ENCODE assay signal across 16 cellular contexts in genomic region chr5:142543951-142544753, GRCh38.
DNase-seq lines count a peak whose midpoint lies in the region; ATAC-seq and TF ChIP-seq lines count a peak whose summit lies in the region.
"Had no signal": no experiment of that assay in that cellular context is flagged by ENCODE, and none has a peak within 500 bp of the region (broad histone marks: within the 10 kb centered on the region; RNA-seq: fewer than 3 reads in every experiment).

No MANE protein-coding gene starts in this region.

- no peaks in the 10 kb centered on the region for H4K20me1 ChIP-seq in GM23338 (replicated peaks; ENCODE audit: insufficient read depth)

- no peak overlapping the region for H4K8ac ChIP-seq in neuronal stem cell (ENCODE audit: low read depth, low read length)

- H3K23ac ChIP-seq in neuronal stem cell (ENCODE audit: low read depth, low read length, poor library complexity), result no peak overlapping the region

- no peak overlapping the region for H3K4ac ChIP-seq in neuronal stem cell (ENCODE audit: low read length)

- no peak overlapping the region for H2BK5ac ChIP-seq in neuronal stem cell (ENCODE audit: low read length)

- no peak overlapping the region for H4K91ac ChIP-seq in neuronal stem cell (ENCODE audit: low read depth, low read length, poor library complexity)

- no peak for ATAC-seq in GM23338
- peak; percentile 46 for ATAC-seq in SK-N-SH treated with all-trans-retinoic acid at 6 μM for 48 hours
- ATAC-seq in GM18861 (IDR thresholded peaks at IDR 0.05; ENCODE audit: unreplicated experiment), result no peak
- ATAC-seq: left colon, upper lobe of right lung had no signal

- H3K27ac ChIP-seq in GM23338 (ENCODE audit: low read depth) (no peak overlapping the region), esophagus muscularis mucosa (replicated peaks in 1 of 4) (peak overlapping the region in 3 of 4 donors; percentile 22 to 38 (median 27)), neuronal stem cell (replicated peaks; ENCODE audit: low read length) (no peak overlapping the region)
- H3K27ac ChIP-seq: epithelial cell of prostate, upper lobe of right lung had no signal

- H3K4me1 ChIP-seq in GM23338 (ENCODE audit: insufficient read depth), result peaks cover 25% of the 10 kb centered on the region
- H3K4me1 ChIP-seq in esophagus muscularis mucosa, result peaks cover 29 to 55% (median 49%) of the 10 kb centered on the region in 4 donors
- H3K4me1 ChIP-seq in neuronal stem cell (ENCODE audit: control insufficient read depth in 2 of 2, insufficient read depth in 1 of 2, low read depth in 1 of 2, low read length in 2 of 2), result peaks cover 0 to 19% of the 10 kb centered on the region in 2 donors

- H3K4me2 ChIP-seq in GM23338 (no peak overlapping the region), neuronal stem cell (ENCODE audit: insufficient read depth, low read length, poor library complexity, severe bottlenecking) (no peak overlapping the region)

- H3K4me3 Mint-ChIP-seq in GM23338, result no peak overlapping the region

- H3K4me1 Mint-ChIP-seq in GM23338, result peaks cover 45% of the 10 kb centered on the region

- peak overlapping the region; percentile 20 for H3K27ac Mint-ChIP-seq in GM23338
- H3K27ac Mint-ChIP-seq: activated T-helper 2 cell treated with anti-CD3 and anti-CD28 coated beads, Interferon-gamma antibody, Interleukin-2, Interleukin-4, amounts not matched to agents 10 μg/mL and 5 μg/mL and 100 μg/mL, durations not matched to agents 14 hours and 24 hours and 36 hours had no signal

- 87% methylated on average over 9 of the region's 9 CpGs for WGBS in esophagus muscularis mucosa
- WGBS in neuronal stem cell (ENCODE audit: extremely low coverage in 2 of 2, insufficient read length in 2 of 2, insufficient replicate concordance in 1 of 2), 2 donors, result no CpG with 5 or more reads among the region's 9 CpGs

- H2AFZ ChIP-seq in GM23338 (no peak overlapping the region), neuronal stem cell (ENCODE audit: low read length) (no peak overlapping the region)

- H3K36me3 ChIP-seq in GM23338 (ENCODE audit: insufficient read depth) (no peaks in the 10 kb centered on the region), esophagus muscularis mucosa (no peaks in the 10 kb centered on the region), neuronal stem cell (replicated peaks in 1 of 2; ENCODE audit: control insufficient read depth in 2 of 2, insufficient read depth in 2 of 2, low read length in 2 of 2) (no peaks in the 10 kb centered on the region)
- H3K36me3 ChIP-seq: upper lobe of right lung had no signal

- H3K9me3 ChIP-seq in esophagus muscularis mucosa, result no peaks in the 10 kb centered on the region
- H3K9me3 ChIP-seq in neuronal stem cell (replicated peaks in 1 of 2; ENCODE audit: control insufficient read depth in 2 of 2, insufficient read depth in 1 of 2, low read depth in 1 of 2, low read length in 2 of 2), result no peaks in the 10 kb centered on the region
- H3K9me3 ChIP-seq: upper lobe of right lung had no signal

- no peak overlapping the region for H3K4me3 ChIP-seq in GM23338
- no peak overlapping the region for H3K4me3 ChIP-seq in esophagus muscularis mucosa
- no peak overlapping the region for H3K4me3 ChIP-seq in neuronal stem cell (ENCODE audit: low read length in 2 of 2)
- H3K4me3 ChIP-seq: upper lobe of right lung had no signal

- H3K27me3 Mint-ChIP-seq in GM23338 (ENCODE audit: insufficient read depth, low read depth, poor library complexity), result peaks cover 6% of the 10 kb centered on the region

- TF ChIP-seq CTCF in GM23338 (conservative IDR thresholded peaks at IDR 0.05; ENCODE audit: low read depth in 2 of 2) (no peak), esophagus muscularis mucosa (IDR thresholded peaks at IDR 0.05) (no peak)

- no peak overlapping the region for H3K9ac ChIP-seq in neuronal stem cell (ENCODE audit: low read depth, low read length, poor library complexity)

- H3K9me2 ChIP-seq in GM23338 (ENCODE audit: insufficient read depth), result no peaks in the 10 kb centered on the region

- no peak for TF ChIP-seq EP300 in esophagus muscularis mucosa (IDR thresholded peaks at IDR 0.05)

- no peaks in the 10 kb centered on the region for H3K79me1 ChIP-seq in neuronal stem cell (ENCODE audit: low read depth, low read length)

- no peaks in the 10 kb centered on the region for H3K9me3 Mint-ChIP-seq in GM23338
- H3K9me3 Mint-ChIP-seq: activated T-helper 2 cell treated with anti-CD3 and anti-CD28 coated beads, Interferon-gamma antibody, Interleukin-2, Interleukin-4, amounts not matched to agents 10 μg/mL and 5 μg/mL and 100 μg/mL, durations not matched to agents 14 hours and 24 hours and 36 hours had no signal

- intact Hi-C loops in esophagus muscularis mucosa (cut with DNase I), result loop anchor here (10.0 kb wide), 1 partner anchor 189 kb away; no protein-coding TSS in a partner anchor

- no peaks in the 10 kb centered on the region for H3F3A ChIP-seq in GM23338 (replicated peaks; ENCODE audit: low read depth)

- H3K79me2 ChIP-seq in GM23338 (replicated peaks; ENCODE audit: insufficient read depth), result no peaks in the 10 kb centered on the region

- no peak overlapping the region for H2BK120ac ChIP-seq in neuronal stem cell (ENCODE audit: low read depth, low read length)

- peak overlapping the region; percentile 34 for H3K18ac ChIP-seq in neuronal stem cell (ENCODE audit: low read length)

- no peak overlapping the region for H2BK15ac ChIP-seq in neuronal stem cell (ENCODE audit: low read length)

- no peak for TF ChIP-seq POLR2A in esophagus muscularis mucosa (IDR thresholded peaks at IDR 0.05; ENCODE audit: low read depth)

- peak overlapping the region; percentile 23 for H2AK5ac ChIP-seq in neuronal stem cell (ENCODE audit: low read depth, low read length)

- DNase-seq in GM23338 (ENCODE audit: low spot score) (no peak), esophagus muscularis mucosa (ENCODE audit: extremely low spot score) (no peak), neuronal stem cell (ENCODE audit: low spot score) (no peak), DMS53 treated with DMSO at 0.1 percent for 48 hours (lab: John Stamatoyannopoulos, UW; ENCODE audit: unreplicated experiment) (no peak), AML-193 (lab: John Stamatoyannopoulos, UW) (no peak), middle frontal gyrus (ENCODE audit: extremely low spot score, low spot score) (no peak)
- DNase-seq: activated CD4-positive, alpha-beta T cell treated with anti-CD3 and anti-CD28 coated beads for 48 hours; activated CD8-positive, alpha-beta memory T cell treated with anti-CD3 and anti-CD28 coated beads, Interleukin-2, amount 50 U/mL, for 4 hours; left colon; NCI-H526; T-helper 1 cell; upper lobe of right lung had no signal

- H3K27me3 ChIP-seq in GM23338 (ENCODE audit: insufficient read depth) (no peaks in the 10 kb centered on the region), esophagus muscularis mucosa (no peaks in the 10 kb centered on the region), neuronal stem cell (ENCODE audit: control insufficient read depth in 3 of 3, insufficient read depth in 3 of 3, low read depth in 1 of 3, low read length in 3 of 3) (no peaks in the 10 kb centered on the region)
- H3K27me3 ChIP-seq: upper lobe of right lung had no signal

- H2BK12ac ChIP-seq in neuronal stem cell (ENCODE audit: low read length), result no peak overlapping the region

- no peaks in the 10 kb centered on the region for H3K36me3 Mint-ChIP-seq in GM23338 (ENCODE audit: low read depth)

- no peak overlapping the region for H3K14ac ChIP-seq in neuronal stem cell (ENCODE audit: low read length)

TF ChIP-seq in GM23338, 12 proteins besides CTCF, POLR2A, EP300 and RAD21:
- no peak for TF ChIP-seq EZH2phosphoT487 (IDR thresholded peaks at IDR 0.05; ENCODE audit: unreplicated experiment)
- TF ChIP-seq JUNB (IDR thresholded peaks at IDR 0.05; ENCODE audit: unreplicated experiment), result no peak

TF ChIP-seq in SK-N-SH treated with all-trans-retinoic acid at 6 μM for 48 hours, 23 proteins besides CTCF, POLR2A, EP300 and RAD21:
- peak; percentile 40; the same call in 1 of the 2 replicates for TF ChIP-seq ISL1 (CRISPR knock-in tag; IDR thresholded peaks at IDR 0.05)
- no peak for TF ChIP-seq ARNTL (CRISPR knock-in tag; IDR thresholded peaks at IDR 0.05; ENCODE audit: borderline replicate concordance, low read depth)

Comparison
In these comparisons a context has a peak if more than half of its experiments do, and no peak if none do; other contexts are left out.
1. H3K27ac ChIP-seq: peak in esophagus muscularis mucosa (3 of 4); none in GM23338 (single experiment) and neuronal stem cell (single experiment).